In the genomic region with DNA sequence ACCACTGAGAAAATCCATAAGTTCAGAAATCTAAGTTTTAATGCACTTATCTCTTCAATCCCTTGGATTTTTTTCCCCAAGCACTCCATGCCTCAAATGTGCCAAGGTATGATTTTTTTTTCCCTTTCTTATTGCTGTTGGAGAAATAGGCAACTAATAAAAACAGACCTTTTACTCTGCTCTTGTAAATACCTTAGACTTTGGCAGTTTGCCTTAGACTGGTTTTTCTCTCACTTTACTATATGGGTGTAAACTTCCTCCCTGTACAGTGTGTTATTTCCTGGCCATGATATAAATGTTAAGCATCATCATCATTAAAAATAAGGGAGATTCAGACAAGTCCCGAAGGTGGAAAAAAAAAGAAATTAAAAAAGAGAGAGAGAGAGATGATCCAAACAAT, we compare ENCODE assay signal across 14 cellular contexts.
DNase-seq lines count a peak whose midpoint lies in the region; ATAC-seq, FAIRE-seq and TF ChIP-seq lines count a peak whose summit lies in the region.
"Had no signal": no experiment of that assay in that cellular context is flagged by ENCODE, and none has a peak within 500 bp of the region (broad histone marks: within the 10 kb centered on the region; RNA-seq: fewer than 3 reads in every experiment).

No MANE protein-coding gene starts in this region.

- H3K36me3 Mint-ChIP-seq in CD8-positive, alpha-beta T cell, result peaks cover 46% of the 10 kb centered on the region
- H3K36me3 Mint-ChIP-seq in activated naive CD8-positive, alpha-beta T cell treated with anti-CD3 and anti-CD28 coated beads for 36 hours, result peaks cover 86% of the 10 kb centered on the region
- no peaks in the 10 kb centered on the region for H3K36me3 Mint-ChIP-seq in natural killer cell

- no peaks in the 10 kb centered on the region for H3K9me2 ChIP-seq in MM.1S (replicated peaks; ENCODE audit: insufficient read depth, low read length)

- H3K9ac ChIP-seq in MM.1S (ENCODE audit: low read length), result no peak overlapping the region

- H4K20me1 ChIP-seq in MM.1S (ENCODE audit: insufficient read depth, low read length), result no peaks in the 10 kb centered on the region

- H3K27me3 Mint-ChIP-seq in CD8-positive, alpha-beta T cell (ENCODE audit: low read depth), result no peaks in the 10 kb centered on the region
- H3K27me3 Mint-ChIP-seq in activated naive CD8-positive, alpha-beta T cell treated with anti-CD3 and anti-CD28 coated beads for 36 hours, result no peaks in the 10 kb centered on the region
- H3K27me3 Mint-ChIP-seq in natural killer cell (ENCODE audit: low read depth in 2 of 2), result no peaks in the 10 kb centered on the region

- POLR2A ChIA-PET in CD8-positive, alpha-beta T cell (lab: Charles Lee), result interaction anchor here (1.4 kb wide), 1 partner anchor 65 kb away, joined by 4 read pairs; the partner anchor contains the start of gene LRRC8C

- CTCF ChIA-PET in CD8-positive, alpha-beta T cell (lab: Charles Lee), result interaction anchor here (1.1 to 6.7 kb wide), 4 partner anchors 59 to 69 kb away, joined by 3 to 34 read pairs (median 4); no protein-coding TSS in a partner anchor

- FAIRE-seq in frontal cortex (lab: Jason Lieb, UNC), result no peak
- FAIRE-seq: G401.6, HTR-8/SVneo had no signal

- no peak for DNase-seq in CD8-positive, alpha-beta T cell
- DNase-seq in LoVo (ENCODE audit: low spot score), result peak; percentile 54
- no peak for DNase-seq in activated naive CD8-positive, alpha-beta T cell treated with anti-CD3 and anti-CD28 coated beads for 36 hours
- no peak for DNase-seq in natural killer cell
- no peak for DNase-seq in GM19238 (ENCODE audit: insufficient read length, low spot score)
- DNase-seq in MM.1S, result no peak
- DNase-seq in frontal cortex (ENCODE audit: low spot score in 2 of 2), result no peak
- DNase-seq: amygdala, NCI-H748 treated with DMSO at 0.1 percent for 48 hours, thyroid gland had no signal

- H3K36me3 ChIP-seq in CD8-positive, alpha-beta T cell (ENCODE audit: insufficient read depth, low read length), result no peaks in the 10 kb centered on the region
- H3K36me3 ChIP-seq in MM.1S (replicated peaks; ENCODE audit: insufficient read depth, low read length), result no peaks in the 10 kb centered on the region
- H3K36me3 ChIP-seq: thyroid gland had no signal

- H3K27ac ChIP-seq in CD8-positive, alpha-beta T cell (ENCODE audit: low read depth, low read length), result peak overlapping the region; percentile 28
- H3K27ac ChIP-seq in MM.1S (ENCODE audit: low read length), result no peak overlapping the region
- H3K27ac ChIP-seq: hepatocyte had no signal

- TF ChIP-seq CTCF in CD8-positive, alpha-beta T cell (IDR thresholded peaks at IDR 0.05), result no peak
- TF ChIP-seq CTCF in natural killer cell (IDR thresholded peaks at IDR 0.05), result no peak
- no peak for TF ChIP-seq CTCF in MM.1S (IDR thresholded peaks at IDR 0.05; ENCODE audit: low read length)

- peak; percentile 37 for ATAC-seq in CD8-positive, alpha-beta T cell
- peak; percentile 81 to 89 (median 87) for ATAC-seq in natural killer cell

- H3F3A ChIP-seq in MM.1S (ENCODE audit: insufficient read depth, low read length), result peaks cover 20% of the 10 kb centered on the region

- H3K4me3 ChIP-seq in CD8-positive, alpha-beta T cell (ENCODE audit: low read depth, low read length), result no peak overlapping the region
- no peak overlapping the region for H3K4me3 ChIP-seq in MM.1S (ENCODE audit: low read length)
- H3K4me3 ChIP-seq: hepatocyte, thyroid gland had no signal

- H3K9me3 ChIP-seq in CD8-positive, alpha-beta T cell (ENCODE audit: low read length), result no peaks in the 10 kb centered on the region
- H3K9me3 ChIP-seq in MM.1S (replicated peaks; ENCODE audit: insufficient read depth, low read length), result no peaks in the 10 kb centered on the region
- H3K9me3 ChIP-seq: thyroid gland had no signal

- H3K27ac Mint-ChIP-seq in CD8-positive, alpha-beta T cell, result peak overlapping the region; percentile 93
- peak overlapping the region; percentile 96 for H3K27ac Mint-ChIP-seq in activated naive CD8-positive, alpha-beta T cell treated with anti-CD3 and anti-CD28 coated beads for 36 hours
- H3K27ac Mint-ChIP-seq in natural killer cell, result peak overlapping the region; percentile 86 to 94

- H2AFZ ChIP-seq in MM.1S (ENCODE audit: low read length), result no peak overlapping the region
- H2AFZ ChIP-seq: hepatocyte had no signal

- H3K4me3 Mint-ChIP-seq in CD8-positive, alpha-beta T cell, result peak overlapping the region; percentile 73
- H3K4me3 Mint-ChIP-seq in activated naive CD8-positive, alpha-beta T cell treated with anti-CD3 and anti-CD28 coated beads for 36 hours, result peak overlapping the region; percentile 22
- peak overlapping the region; percentile 87 for H3K4me3 Mint-ChIP-seq in natural killer cell
- H3K4me3 Mint-ChIP-seq: nephron had no signal

- H3K4me1 Mint-ChIP-seq in CD8-positive, alpha-beta T cell (ENCODE audit: low read depth), result peaks cover 88% of the 10 kb centered on the region
- H3K4me1 Mint-ChIP-seq in activated naive CD8-positive, alpha-beta T cell treated with anti-CD3 and anti-CD28 coated beads for 36 hours, result peaks cover 86% of the 10 kb centered on the region
- peaks cover 75 to 78% of the 10 kb centered on the region in 2 donors for H3K4me1 Mint-ChIP-seq in natural killer cell

- no peak overlapping the region for H3K4me2 ChIP-seq in MM.1S (ENCODE audit: low read depth, low read length)
- H3K4me2 ChIP-seq: hepatocyte had no signal

- peaks cover 68% of the 10 kb centered on the region for H3K4me1 ChIP-seq in CD8-positive, alpha-beta T cell (ENCODE audit: insufficient read depth, low read length)
- H3K4me1 ChIP-seq in MM.1S (ENCODE audit: low read length), result peaks cover 47% of the 10 kb centered on the region

- H3K9me3 Mint-ChIP-seq in CD8-positive, alpha-beta T cell, result no peaks in the 10 kb centered on the region
- peaks cover 9% of the 10 kb centered on the region for H3K9me3 Mint-ChIP-seq in activated naive CD8-positive, alpha-beta T cell treated with anti-CD3 and anti-CD28 coated beads for 36 hours
- no peaks in the 10 kb centered on the region for H3K9me3 Mint-ChIP-seq in natural killer cell
- H3K9me3 Mint-ChIP-seq: nephron had no signal

- no peaks in the 10 kb centered on the region for H3K27me3 ChIP-seq in CD8-positive, alpha-beta T cell (ENCODE audit: insufficient read depth, low read length)
- no peaks in the 10 kb centered on the region for H3K27me3 ChIP-seq in MM.1S (replicated peaks; ENCODE audit: insufficient read depth, low read length)
- H3K27me3 ChIP-seq: hepatocyte, thyroid gland had no signal

- intact Hi-C loops in CD8-positive, alpha-beta T cell (cut with DNase I, micrococcal nuclease), result loop anchor here in 1 of 2 experiments (1.0 to 2.0 kb wide), 3 partner anchors 8 to 66 kb away; partner anchors contain the start of gene LRRC8C
- intact Hi-C loops in natural killer cell (cut with micrococcal nuclease), result loop anchor here (2.0 kb wide), 1 partner anchor 22 kb away; no protein-coding TSS in a partner anchor

- H3K79me2 ChIP-seq in MM.1S (ENCODE audit: low read length), result peaks cover 6% of the 10 kb centered on the region; the same call in 1 of the 2 replicates
- H3K79me2 ChIP-seq: hepatocyte had no signal

Comparison
In these comparisons a context has a peak if more than half of its experiments do, and no peak if none do; other contexts are left out.
1. H3K4me3 Mint-ChIP-seq: peak in every context shown above with its lines; median percentile 87 in natural killer cell; 73 in CD8-positive, alpha-beta T cell; 22 in activated naive CD8-positive, alpha-beta T cell treated with anti-CD3 and anti-CD28 coated beads for 36 hours.